Comparison of ENCODE assay signal across 1 cellular context in genomic region chr20:62291251-62292066, GRCh38.
TF ChIP-seq lines count a peak whose summit lies in the region.

No MANE protein-coding gene starts in this region.

TF ChIP-seq in HEK293T, 16 proteins besides CTCF, POLR2A, EP300 and RAD21:
- TF ChIP-seq FOXM1 (IDR thresholded peaks at IDR 0.05; ENCODE audit: borderline replicate concordance) (no peak), FOXA1 (IDR thresholded peaks at IDR 0.05) (no peak), HDGF (IDR thresholded peaks at IDR 0.05; ENCODE audit: borderline replicate concordance) (no peak), LEF1 (IDR thresholded peaks at IDR 0.05; ENCODE audit: borderline replicate concordance) (no peak), SUZ12 (IDR thresholded peaks at IDR 0.05) (no peak), BHLHE40 (IDR thresholded peaks at IDR 0.05; ENCODE audit: borderline replicate concordance) (no peak), NFRKB (IDR thresholded peaks at IDR 0.05) (no peak), PKNOX1 (IDR thresholded peaks at IDR 0.05) (no peak), ELF4 (IDR thresholded peaks at IDR 0.05) (no peak), FOXK2 (IDR thresholded peaks at IDR 0.05) (no peak), L3MBTL2 (conservative IDR thresholded peaks at IDR 0.05) (no peak), SP1 (IDR thresholded peaks at IDR 0.05) (no peak), CTBP1 (IDR thresholded peaks at IDR 0.05; ENCODE audit: borderline replicate concordance) (no peak), TARDBP (IDR thresholded peaks at IDR 0.05) (no peak), ARNT (IDR thresholded peaks at IDR 0.05) (no peak), ZNF384 (IDR thresholded peaks at IDR 0.05) (no peak)
